ENCODE assay signal across 30 cellular contexts in the genomic region with DNA sequence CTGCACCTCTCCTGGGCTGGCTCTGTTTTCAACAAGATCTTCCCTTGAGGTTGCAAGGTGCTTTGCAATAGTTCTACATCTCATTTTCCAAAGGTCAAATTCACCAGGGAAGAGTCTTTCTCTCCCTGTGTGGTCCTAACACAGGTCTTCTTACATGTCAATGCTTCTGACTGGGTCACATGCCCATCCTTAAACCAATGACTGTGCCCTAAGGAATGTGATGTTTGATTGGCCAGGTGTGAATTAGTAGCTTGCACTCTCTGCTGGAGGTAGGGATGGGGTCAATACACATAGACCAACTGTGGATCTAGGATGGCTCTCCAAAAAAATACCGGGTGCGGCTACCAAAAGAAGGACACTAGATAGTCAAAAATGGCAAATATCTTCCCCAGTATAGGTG. TPM values are rescaled to one million over a fixed set of nuclear protein-coding genes. Genes with fewer than 3 reads are reported as not detected.
"Had no signal": no experiment of that assay in that cellular context is flagged by ENCODE, and none has a peak within 500 bp of the region (broad histone marks: within the 10 kb centered on the region; RNA-seq: fewer than 3 reads in every experiment).

No MANE protein-coding gene starts in this region.

- H3K9me3 Mint-ChIP-seq: activated CD4-positive, alpha-beta memory T cell treated with anti-CD3 and anti-CD28 coated beads, Interleukin-2, amount 10 ng/mL, durations not matched to agents 7 days and 5 days; activated CD4-positive, alpha-beta T cell treated with anti-CD3 and anti-CD28 coated beads, Interleukin-2, amount 10 ng/mL, durations not matched to agents 7 days and 5 days; activated naive CD4-positive, alpha-beta T cell treated with anti-CD3 and anti-CD28 coated beads, Interleukin-2, amount 10 ng/mL, durations not matched to agents 7 days and 5 days; activated naive CD4-positive, alpha-beta T cell treated with anti-CD3 and anti-CD28 coated beads, Interleukin-2, amount 50 U/mL, for 72 hours; activated naive CD8-positive, alpha-beta T cell treated with anti-CD3 and anti-CD28 coated beads, Interleukin-2, amount 10 ng/mL, durations not matched to agents 7 days and 5 days; activated T-cell treated with anti-CD3 and anti-CD28 coated beads, Interleukin-2, amount 50 U/mL, for 24 hours; activated T-cell treated with anti-CD3 and anti-CD28 coated beads, Interleukin-2, amount 50 U/mL, for 72 hours; brain had no signal

- ATAC-seq: activated naive CD4-positive, alpha-beta T cell treated with anti-CD3 and anti-CD28 coated beads, Interleukin-2, amount 50 U/mL, for 72 hours; activated T-cell treated with anti-CD3 and anti-CD28 coated beads, Interleukin-2, amount 50 U/mL, for 72 hours; esophagus mucosa; gastrocnemius medialis; heart left ventricle had no signal

- DNase-seq: activated CD4-positive, alpha-beta memory T cell treated with anti-CD3 and anti-CD28 coated beads, Interleukin-2, amount 10 ng/mL, durations not matched to agents 7 days and 5 days; activated CD4-positive, alpha-beta T cell treated with anti-CD3 and anti-CD28 coated beads for 1 hour; activated CD4-positive, alpha-beta T cell treated with anti-CD3 and anti-CD28 coated beads for 4 hours; activated CD4-positive, alpha-beta T cell treated with anti-CD3 and anti-CD28 coated beads, Interleukin-2, amount 10 ng/mL, durations not matched to agents 7 days and 5 days; activated CD4-positive, alpha-beta T cell treated with anti-CD3 and anti-CD28 coated beads, Interleukin-2, amount 50 U/mL, for 4 hours; activated CD8-positive, alpha-beta memory T cell treated with anti-CD3 and anti-CD28 coated beads, Interleukin-2, amount 50 U/mL, for 48 hours; activated gamma-delta T cell; activated naive CD4-positive, alpha-beta T cell; activated naive CD4-positive, alpha-beta T cell treated with anti-CD3 and anti-CD28 coated beads, Interleukin-2, amount 10 ng/mL, durations not matched to agents 7 days and 5 days; activated naive CD8-positive, alpha-beta T cell treated with anti-CD3 and anti-CD28 coated beads, Interleukin-2, amount 10 ng/mL, durations not matched to agents 7 days and 5 days; activated T-cell treated with anti-CD3 and anti-CD28 coated beads for 4 hours; activated T-cell treated with anti-CD3 and anti-CD28 coated beads, Interleukin-2, amount 50 U/mL, for 24 hours; activated T-cell treated with anti-CD3 and anti-CD28 coated beads, Interleukin-2, amount 50 U/mL, for 72 hours; central memory CD4-positive, alpha-beta T cell; cerebellar nuclear complex; colonic mucosa; effector CD8-positive, alpha-beta T cell; foreskin fibroblast; gastrocnemius medialis; glutamatergic neuron; heart left ventricle; T-helper 2 cell had no signal

- H3K4me3 ChIP-seq: ascending aorta, breast epithelium, cardiac muscle cell, colonic mucosa, gastrocnemius medialis, heart left ventricle had no signal

- H3K27ac ChIP-seq: ascending aorta, breast epithelium, cardiac muscle cell, colonic mucosa, gastrocnemius medialis, heart left ventricle had no signal

- H3K36me3 ChIP-seq: ascending aorta, breast epithelium, cardiac muscle cell, colonic mucosa, gastrocnemius medialis, heart left ventricle had no signal

- H3K36me3 Mint-ChIP-seq: activated naive CD4-positive, alpha-beta T cell treated with anti-CD3 and anti-CD28 coated beads, Interleukin-2, amount 10 ng/mL, durations not matched to agents 7 days and 5 days; activated naive CD4-positive, alpha-beta T cell treated with anti-CD3 and anti-CD28 coated beads, Interleukin-2, amount 50 U/mL, for 72 hours; activated naive CD8-positive, alpha-beta T cell treated with anti-CD3 and anti-CD28 coated beads, Interleukin-2, amount 10 ng/mL, durations not matched to agents 7 days and 5 days; brain had no signal

- H3K27ac Mint-ChIP-seq: activated CD4-positive, alpha-beta memory T cell treated with anti-CD3 and anti-CD28 coated beads, Interleukin-2, amount 10 ng/mL, durations not matched to agents 7 days and 5 days; activated CD4-positive, alpha-beta T cell treated with anti-CD3 and anti-CD28 coated beads, Interleukin-2, amount 10 ng/mL, durations not matched to agents 7 days and 5 days; activated naive CD4-positive, alpha-beta T cell treated with anti-CD3 and anti-CD28 coated beads, Interleukin-2, amount 10 ng/mL, durations not matched to agents 7 days and 5 days; activated naive CD4-positive, alpha-beta T cell treated with anti-CD3 and anti-CD28 coated beads, Interleukin-2, amount 50 U/mL, for 72 hours; activated naive CD8-positive, alpha-beta T cell treated with anti-CD3 and anti-CD28 coated beads, Interleukin-2, amount 10 ng/mL, durations not matched to agents 7 days and 5 days; activated T-cell treated with anti-CD3 and anti-CD28 coated beads, Interleukin-2, amount 50 U/mL, for 24 hours; activated T-cell treated with anti-CD3 and anti-CD28 coated beads, Interleukin-2, amount 50 U/mL, for 72 hours; brain had no signal

- H3K4me1 ChIP-seq: ascending aorta, breast epithelium, colonic mucosa, gastrocnemius medialis, heart left ventricle had no signal

- H3K27me3 Mint-ChIP-seq: activated naive CD4-positive, alpha-beta T cell treated with anti-CD3 and anti-CD28 coated beads, Interleukin-2, amount 10 ng/mL, durations not matched to agents 7 days and 5 days; brain had no signal

- H3K27me3 ChIP-seq: ascending aorta, breast epithelium, cardiac muscle cell, colonic mucosa, gastrocnemius medialis had no signal

- H3K4me3 Mint-ChIP-seq: activated CD4-positive, alpha-beta memory T cell treated with anti-CD3 and anti-CD28 coated beads, Interleukin-2, amount 10 ng/mL, durations not matched to agents 7 days and 5 days; activated CD4-positive, alpha-beta T cell treated with anti-CD3 and anti-CD28 coated beads, Interleukin-2, amount 10 ng/mL, durations not matched to agents 7 days and 5 days; activated naive CD4-positive, alpha-beta T cell treated with anti-CD3 and anti-CD28 coated beads, Interleukin-2, amount 10 ng/mL, durations not matched to agents 7 days and 5 days; activated naive CD8-positive, alpha-beta T cell treated with anti-CD3 and anti-CD28 coated beads, Interleukin-2, amount 10 ng/mL, durations not matched to agents 7 days and 5 days; activated T-cell treated with anti-CD3 and anti-CD28 coated beads, Interleukin-2, amount 50 U/mL, for 24 hours; activated T-cell treated with anti-CD3 and anti-CD28 coated beads, Interleukin-2, amount 50 U/mL, for 72 hours; brain had no signal

- H3K4me1 Mint-ChIP-seq: activated CD4-positive, alpha-beta memory T cell treated with anti-CD3 and anti-CD28 coated beads, Interleukin-2, amount 10 ng/mL, durations not matched to agents 7 days and 5 days; activated CD4-positive, alpha-beta T cell treated with anti-CD3 and anti-CD28 coated beads, Interleukin-2, amount 10 ng/mL, durations not matched to agents 7 days and 5 days; activated naive CD4-positive, alpha-beta T cell treated with anti-CD3 and anti-CD28 coated beads, Interleukin-2, amount 10 ng/mL, durations not matched to agents 7 days and 5 days; activated naive CD8-positive, alpha-beta T cell treated with anti-CD3 and anti-CD28 coated beads, Interleukin-2, amount 10 ng/mL, durations not matched to agents 7 days and 5 days; brain had no signal

RNA-seq across cellular contexts. Expression of gene KCNK10, which starts 19.9 kb away (rescaled TPM):
- total RNA-seq: activated CD4-positive, alpha-beta memory T cell treated with anti-CD3 and anti-CD28 coated beads, Interleukin-2, amount 10 ng/mL, durations not matched to agents 7 days and 5 days; activated CD4-positive, alpha-beta T cell treated with anti-CD3 and anti-CD28 coated beads, Interleukin-2, amount 10 ng/mL, durations not matched to agents 7 days and 5 days; activated naive CD4-positive, alpha-beta T cell treated with anti-CD3 and anti-CD28 coated beads, Interleukin-2, amount 50 U/mL, for 72 hours; activated naive CD8-positive, alpha-beta T cell treated with anti-CD3 and anti-CD28 coated beads, Interleukin-2, amount 10 ng/mL, durations not matched to agents 7 days and 5 days; ascending aorta; cardiac muscle cell; dermis microvascular lymphatic vessel endothelial cell; gastrocnemius medialis; T-helper 1 cell treated with Interleukin-12 subunit alpha and Interleukin-12 subunit beta and Interleukin-4 antibody, amounts not matched to agents 30 ng/mL and 1 ng/mL, for 36 hours had no signal
- polyA plus RNA-seq: cardiac muscle cell had no signal
